In the genomic region with DNA sequence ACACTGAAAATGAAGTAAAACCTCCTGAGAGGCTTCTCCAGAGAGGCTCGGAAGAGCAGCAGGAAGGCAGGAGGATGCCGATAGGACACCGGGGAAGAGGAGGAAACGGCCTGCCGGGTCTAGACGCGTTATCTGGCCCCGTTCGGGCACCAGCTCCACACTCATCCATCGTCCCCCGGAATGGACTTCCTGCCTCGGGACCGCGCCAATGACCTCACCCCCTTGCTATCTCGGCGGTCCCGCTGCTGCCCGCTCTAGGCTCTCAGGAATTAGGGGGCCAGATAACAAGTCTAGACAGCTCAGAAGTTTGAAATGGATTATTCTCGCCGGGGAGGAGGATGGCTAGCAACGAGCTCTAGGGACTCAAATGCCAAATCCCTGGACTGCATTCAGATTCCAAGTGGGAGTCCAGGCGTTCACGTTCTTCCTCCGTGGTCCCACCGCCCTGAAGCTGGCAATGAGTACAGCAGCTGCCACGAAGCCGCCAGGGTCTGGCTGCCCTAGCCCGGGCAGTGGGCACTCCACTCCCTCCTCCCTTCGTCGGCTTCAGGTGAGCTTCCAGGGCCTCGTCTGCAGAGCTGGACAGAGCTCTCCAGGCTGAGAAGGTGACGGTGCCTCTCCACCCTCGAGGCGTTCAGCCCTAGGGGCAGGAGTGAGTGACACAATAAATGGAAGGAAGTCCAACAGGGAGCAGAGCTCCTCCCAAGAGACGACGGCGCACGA, we compare ENCODE assay signal across 1 cellular context.
TF ChIP-seq lines count a peak whose summit lies in the region.

No MANE protein-coding gene starts in this region.

TF ChIP-seq in HEK293, 187 proteins besides CTCF, POLR2A, EP300 and RAD21 (continued from another document and continues in another):
- TF ChIP-seq, protein P1, sequence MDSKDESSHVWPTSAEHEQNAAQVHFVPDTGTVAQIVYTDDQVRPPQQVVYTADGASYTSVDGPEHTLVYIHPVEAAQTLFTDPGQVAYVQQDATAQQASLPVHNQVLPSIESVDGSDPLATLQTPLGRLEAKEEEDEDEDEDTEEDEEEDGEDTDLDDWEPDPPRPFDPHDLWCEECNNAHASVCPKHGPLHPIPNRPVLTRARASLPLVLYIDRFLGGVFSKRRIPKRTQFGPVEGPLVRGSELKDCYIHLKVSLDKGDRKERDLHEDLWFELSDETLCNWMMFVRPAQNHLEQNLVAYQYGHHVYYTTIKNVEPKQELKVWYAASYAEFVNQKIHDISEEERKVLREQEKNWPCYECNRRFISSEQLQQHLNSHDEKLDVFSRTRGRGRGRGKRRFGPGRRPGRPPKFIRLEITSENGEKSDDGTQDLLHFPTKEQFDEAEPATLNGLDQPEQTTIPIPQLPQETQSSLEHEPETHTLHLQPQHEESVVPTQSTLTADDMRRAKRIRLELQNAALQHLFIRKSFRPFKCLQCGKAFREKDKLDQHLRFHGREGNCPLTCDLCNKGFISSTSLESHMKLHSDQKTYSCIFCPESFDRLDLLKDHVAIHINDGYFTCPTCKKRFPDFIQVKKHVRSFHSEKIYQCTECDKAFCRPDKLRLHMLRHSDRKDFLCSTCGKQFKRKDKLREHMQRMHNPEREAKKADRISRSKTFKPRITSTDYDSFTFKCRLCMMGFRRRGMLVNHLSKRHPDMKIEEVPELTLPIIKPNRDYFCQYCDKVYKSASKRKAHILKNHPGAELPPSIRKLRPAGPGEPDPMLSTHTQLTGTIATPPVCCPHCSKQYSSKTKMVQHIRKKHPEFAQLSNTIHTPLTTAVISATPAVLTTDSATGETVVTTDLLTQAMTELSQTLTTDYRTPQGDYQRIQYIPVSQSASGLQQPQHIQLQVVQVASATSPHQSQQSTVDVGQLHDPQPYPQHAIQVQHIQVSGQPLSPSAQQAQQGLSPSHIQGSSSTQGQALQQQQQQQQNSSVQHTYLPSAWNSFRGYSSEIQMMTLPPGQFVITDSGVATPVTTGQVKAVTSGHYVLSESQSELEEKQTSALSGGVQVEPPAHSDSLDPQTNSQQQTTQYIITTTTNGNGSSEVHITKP (tag by site-specific recombination; IDR thresholded peaks at IDR 0.05): peak; percentile 82
- TF ChIP-seq, protein P2, sequence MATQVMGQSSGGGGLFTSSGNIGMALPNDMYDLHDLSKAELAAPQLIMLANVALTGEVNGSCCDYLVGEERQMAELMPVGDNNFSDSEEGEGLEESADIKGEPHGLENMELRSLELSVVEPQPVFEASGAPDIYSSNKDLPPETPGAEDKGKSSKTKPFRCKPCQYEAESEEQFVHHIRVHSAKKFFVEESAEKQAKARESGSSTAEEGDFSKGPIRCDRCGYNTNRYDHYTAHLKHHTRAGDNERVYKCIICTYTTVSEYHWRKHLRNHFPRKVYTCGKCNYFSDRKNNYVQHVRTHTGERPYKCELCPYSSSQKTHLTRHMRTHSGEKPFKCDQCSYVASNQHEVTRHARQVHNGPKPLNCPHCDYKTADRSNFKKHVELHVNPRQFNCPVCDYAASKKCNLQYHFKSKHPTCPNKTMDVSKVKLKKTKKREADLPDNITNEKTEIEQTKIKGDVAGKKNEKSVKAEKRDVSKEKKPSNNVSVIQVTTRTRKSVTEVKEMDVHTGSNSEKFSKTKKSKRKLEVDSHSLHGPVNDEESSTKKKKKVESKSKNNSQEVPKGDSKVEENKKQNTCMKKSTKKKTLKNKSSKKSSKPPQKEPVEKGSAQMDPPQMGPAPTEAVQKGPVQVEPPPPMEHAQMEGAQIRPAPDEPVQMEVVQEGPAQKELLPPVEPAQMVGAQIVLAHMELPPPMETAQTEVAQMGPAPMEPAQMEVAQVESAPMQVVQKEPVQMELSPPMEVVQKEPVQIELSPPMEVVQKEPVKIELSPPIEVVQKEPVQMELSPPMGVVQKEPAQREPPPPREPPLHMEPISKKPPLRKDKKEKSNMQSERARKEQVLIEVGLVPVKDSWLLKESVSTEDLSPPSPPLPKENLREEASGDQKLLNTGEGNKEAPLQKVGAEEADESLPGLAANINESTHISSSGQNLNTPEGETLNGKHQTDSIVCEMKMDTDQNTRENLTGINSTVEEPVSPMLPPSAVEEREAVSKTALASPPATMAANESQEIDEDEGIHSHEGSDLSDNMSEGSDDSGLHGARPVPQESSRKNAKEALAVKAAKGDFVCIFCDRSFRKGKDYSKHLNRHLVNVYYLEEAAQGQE (tag by site-specific recombination; IDR thresholded peaks at IDR 0.05): peak; percentile 84
- TF ChIP-seq ZBTB48 (tag by site-specific recombination; IDR thresholded peaks at IDR 0.05) (peak; percentile 47; the same call in 1 of the 2 replicates), ZFP3 (tag by site-specific recombination; IDR thresholded peaks at IDR 0.05; ENCODE audit: low read depth) (no peak), ZNF24 (tag by site-specific recombination; IDR thresholded peaks at IDR 0.05) (no peak), GLIS1 (tag by site-specific recombination; IDR thresholded peaks at IDR 0.05) (peak; percentile 60; the same call in 1 of the 2 replicates), SP2 (tag by site-specific recombination; IDR thresholded peaks at IDR 0.05) (no peak; the same call in 1 of the 2 replicates), ZNF610 (tag by site-specific recombination; IDR thresholded peaks at IDR 0.05; ENCODE audit: borderline replicate concordance) (no peak), ZBTB17 (tag by site-specific recombination; IDR thresholded peaks at IDR 0.05) (peak; percentile 93), ZEB2 (tag by site-specific recombination; IDR thresholded peaks at IDR 0.05) (peak; percentile 80), ZNF510 (tag by site-specific recombination; IDR thresholded peaks at IDR 0.05; ENCODE audit: insufficient replicate concordance) (no peak), IKZF3 (tag by site-specific recombination; IDR thresholded peaks at IDR 0.05) (peak; percentile 46; the same call in 1 of the 2 replicates), ZNF660 (tag by site-specific recombination; IDR thresholded peaks at IDR 0.05) (peak; percentile 82), SP7 (tag by site-specific recombination; IDR thresholded peaks at IDR 0.05) (peak; percentile 59), ZFP37 (tag by site-specific recombination; IDR thresholded peaks at IDR 0.05) (peak; percentile 66; the same call in 1 of the 2 replicates), ZNF629 (tag by site-specific recombination; IDR thresholded peaks at IDR 0.05) (peak; percentile 61), ZBTB21 (tag by site-specific recombination; IDR thresholded peaks at IDR 0.05) (0 out of 2 replicates have a peak, but pooled peaks have one; percentile 28), ZNF335 (tag by site-specific recombination; conservative IDR thresholded peaks at IDR 0.05) (peak; percentile 66), ZNF600 (tag by site-specific recombination; IDR thresholded peaks at IDR 0.05) (peak; percentile 75), ZIC2 (tag by site-specific recombination; IDR thresholded peaks at IDR 0.05) (peak; percentile 81), ZXDB (tag by site-specific recombination; IDR thresholded peaks at IDR 0.05) (peak; percentile 48; the same call in 1 of the 2 replicates), MZF1 (tag by site-specific recombination; IDR thresholded peaks at IDR 0.05; ENCODE audit: borderline replicate concordance) (no peak), ZNF121 (tag by site-specific recombination; IDR thresholded peaks at IDR 0.05) (no peak)
- TF ChIP-seq, protein P3, sequence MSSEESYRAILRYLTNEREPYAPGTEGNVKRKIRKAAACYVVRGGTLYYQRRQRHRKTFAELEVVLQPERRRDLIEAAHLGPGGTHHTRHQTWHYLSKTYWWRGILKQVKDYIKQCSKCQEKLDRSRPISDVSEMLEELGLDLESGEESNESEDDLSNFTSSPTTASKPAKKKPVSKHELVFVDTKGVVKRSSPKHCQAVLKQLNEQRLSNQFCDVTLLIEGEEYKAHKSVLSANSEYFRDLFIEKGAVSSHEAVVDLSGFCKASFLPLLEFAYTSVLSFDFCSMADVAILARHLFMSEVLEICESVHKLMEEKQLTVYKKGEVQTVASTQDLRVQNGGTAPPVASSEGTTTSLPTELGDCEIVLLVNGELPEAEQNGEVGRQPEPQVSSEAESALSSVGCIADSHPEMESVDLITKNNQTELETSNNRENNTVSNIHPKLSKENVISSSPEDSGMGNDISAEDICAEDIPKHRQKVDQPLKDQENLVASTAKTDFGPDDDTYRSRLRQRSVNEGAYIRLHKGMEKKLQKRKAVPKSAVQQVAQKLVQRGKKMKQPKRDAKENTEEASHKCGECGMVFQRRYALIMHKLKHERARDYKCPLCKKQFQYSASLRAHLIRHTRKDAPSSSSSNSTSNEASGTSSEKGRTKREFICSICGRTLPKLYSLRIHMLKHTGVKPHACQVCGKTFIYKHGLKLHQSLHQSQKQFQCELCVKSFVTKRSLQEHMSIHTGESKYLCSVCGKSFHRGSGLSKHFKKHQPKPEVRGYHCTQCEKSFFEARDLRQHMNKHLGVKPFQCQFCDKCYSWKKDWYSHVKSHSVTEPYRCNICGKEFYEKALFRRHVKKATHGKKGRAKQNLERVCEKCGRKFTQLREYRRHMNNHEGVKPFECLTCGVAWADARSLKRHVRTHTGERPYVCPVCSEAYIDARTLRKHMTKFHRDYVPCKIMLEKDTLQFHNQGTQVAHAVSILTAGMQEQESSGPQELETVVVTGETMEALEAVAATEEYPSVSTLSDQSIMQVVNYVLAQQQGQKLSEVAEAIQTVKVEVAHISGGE (tag by site-specific recombination; conservative IDR thresholded peaks at IDR 0.05; ENCODE audit: low read depth): peak; percentile 83
- TF ChIP-seq, protein P4, sequence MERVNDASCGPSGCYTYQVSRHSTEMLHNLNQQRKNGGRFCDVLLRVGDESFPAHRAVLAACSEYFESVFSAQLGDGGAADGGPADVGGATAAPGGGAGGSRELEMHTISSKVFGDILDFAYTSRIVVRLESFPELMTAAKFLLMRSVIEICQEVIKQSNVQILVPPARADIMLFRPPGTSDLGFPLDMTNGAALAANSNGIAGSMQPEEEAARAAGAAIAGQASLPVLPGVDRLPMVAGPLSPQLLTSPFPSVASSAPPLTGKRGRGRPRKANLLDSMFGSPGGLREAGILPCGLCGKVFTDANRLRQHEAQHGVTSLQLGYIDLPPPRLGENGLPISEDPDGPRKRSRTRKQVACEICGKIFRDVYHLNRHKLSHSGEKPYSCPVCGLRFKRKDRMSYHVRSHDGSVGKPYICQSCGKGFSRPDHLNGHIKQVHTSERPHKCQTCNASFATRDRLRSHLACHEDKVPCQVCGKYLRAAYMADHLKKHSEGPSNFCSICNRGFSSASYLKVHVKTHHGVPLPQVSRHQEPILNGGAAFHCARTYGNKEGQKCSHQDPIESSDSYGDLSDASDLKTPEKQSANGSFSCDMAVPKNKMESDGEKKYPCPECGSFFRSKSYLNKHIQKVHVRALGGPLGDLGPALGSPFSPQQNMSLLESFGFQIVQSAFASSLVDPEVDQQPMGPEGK (tag by site-specific recombination; IDR thresholded peaks at IDR 0.05): peak; percentile 69
- TF ChIP-seq, protein P5, sequence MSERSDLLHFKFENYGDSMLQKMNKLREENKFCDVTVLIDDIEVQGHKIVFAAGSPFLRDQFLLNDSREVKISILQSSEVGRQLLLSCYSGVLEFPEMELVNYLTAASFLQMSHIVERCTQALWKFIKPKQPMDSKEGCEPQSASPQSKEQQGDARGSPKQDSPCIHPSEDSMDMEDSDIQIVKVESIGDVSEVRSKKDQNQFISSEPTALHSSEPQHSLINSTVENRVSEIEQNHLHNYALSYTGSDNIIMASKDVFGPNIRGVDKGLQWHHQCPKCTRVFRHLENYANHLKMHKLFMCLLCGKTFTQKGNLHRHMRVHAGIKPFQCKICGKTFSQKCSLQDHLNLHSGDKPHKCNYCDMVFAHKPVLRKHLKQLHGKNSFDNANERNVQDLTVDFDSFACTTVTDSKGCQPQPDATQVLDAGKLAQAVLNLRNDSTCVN (tag by site-specific recombination; optimal IDR thresholded peaks at IDR 0.05): peak; percentile 77
- TF ChIP-seq, protein P6, sequence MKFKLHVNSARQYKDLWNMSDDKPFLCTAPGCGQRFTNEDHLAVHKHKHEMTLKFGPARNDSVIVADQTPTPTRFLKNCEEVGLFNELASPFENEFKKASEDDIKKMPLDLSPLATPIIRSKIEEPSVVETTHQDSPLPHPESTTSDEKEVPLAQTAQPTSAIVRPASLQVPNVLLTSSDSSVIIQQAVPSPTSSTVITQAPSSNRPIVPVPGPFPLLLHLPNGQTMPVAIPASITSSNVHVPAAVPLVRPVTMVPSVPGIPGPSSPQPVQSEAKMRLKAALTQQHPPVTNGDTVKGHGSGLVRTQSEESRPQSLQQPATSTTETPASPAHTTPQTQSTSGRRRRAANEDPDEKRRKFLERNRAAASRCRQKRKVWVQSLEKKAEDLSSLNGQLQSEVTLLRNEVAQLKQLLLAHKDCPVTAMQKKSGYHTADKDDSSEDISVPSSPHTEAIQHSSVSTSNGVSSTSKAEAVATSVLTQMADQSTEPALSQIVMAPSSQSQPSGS (tag by site-specific recombination; IDR thresholded peaks at IDR 0.05; ENCODE audit: low read depth): peak; percentile 69; the same call in 1 of the 2 replicates
- TF ChIP-seq, protein P7, sequence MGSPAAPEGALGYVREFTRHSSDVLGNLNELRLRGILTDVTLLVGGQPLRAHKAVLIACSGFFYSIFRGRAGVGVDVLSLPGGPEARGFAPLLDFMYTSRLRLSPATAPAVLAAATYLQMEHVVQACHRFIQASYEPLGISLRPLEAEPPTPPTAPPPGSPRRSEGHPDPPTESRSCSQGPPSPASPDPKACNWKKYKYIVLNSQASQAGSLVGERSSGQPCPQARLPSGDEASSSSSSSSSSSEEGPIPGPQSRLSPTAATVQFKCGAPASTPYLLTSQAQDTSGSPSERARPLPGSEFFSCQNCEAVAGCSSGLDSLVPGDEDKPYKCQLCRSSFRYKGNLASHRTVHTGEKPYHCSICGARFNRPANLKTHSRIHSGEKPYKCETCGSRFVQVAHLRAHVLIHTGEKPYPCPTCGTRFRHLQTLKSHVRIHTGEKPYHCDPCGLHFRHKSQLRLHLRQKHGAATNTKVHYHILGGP (tag by site-specific recombination; IDR thresholded peaks at IDR 0.05): no peak
- TF ChIP-seq, protein P8, sequence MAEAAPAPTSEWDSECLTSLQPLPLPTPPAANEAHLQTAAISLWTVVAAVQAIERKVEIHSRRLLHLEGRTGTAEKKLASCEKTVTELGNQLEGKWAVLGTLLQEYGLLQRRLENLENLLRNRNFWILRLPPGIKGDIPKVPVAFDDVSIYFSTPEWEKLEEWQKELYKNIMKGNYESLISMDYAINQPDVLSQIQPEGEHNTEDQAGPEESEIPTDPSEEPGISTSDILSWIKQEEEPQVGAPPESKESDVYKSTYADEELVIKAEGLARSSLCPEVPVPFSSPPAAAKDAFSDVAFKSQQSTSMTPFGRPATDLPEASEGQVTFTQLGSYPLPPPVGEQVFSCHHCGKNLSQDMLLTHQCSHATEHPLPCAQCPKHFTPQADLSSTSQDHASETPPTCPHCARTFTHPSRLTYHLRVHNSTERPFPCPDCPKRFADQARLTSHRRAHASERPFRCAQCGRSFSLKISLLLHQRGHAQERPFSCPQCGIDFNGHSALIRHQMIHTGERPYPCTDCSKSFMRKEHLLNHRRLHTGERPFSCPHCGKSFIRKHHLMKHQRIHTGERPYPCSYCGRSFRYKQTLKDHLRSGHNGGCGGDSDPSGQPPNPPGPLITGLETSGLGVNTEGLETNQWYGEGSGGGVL (tag by site-specific recombination; IDR thresholded peaks at IDR 0.05): peak; percentile 22; the same call in 1 of the 2 replicates
- TF ChIP-seq, protein P9, sequence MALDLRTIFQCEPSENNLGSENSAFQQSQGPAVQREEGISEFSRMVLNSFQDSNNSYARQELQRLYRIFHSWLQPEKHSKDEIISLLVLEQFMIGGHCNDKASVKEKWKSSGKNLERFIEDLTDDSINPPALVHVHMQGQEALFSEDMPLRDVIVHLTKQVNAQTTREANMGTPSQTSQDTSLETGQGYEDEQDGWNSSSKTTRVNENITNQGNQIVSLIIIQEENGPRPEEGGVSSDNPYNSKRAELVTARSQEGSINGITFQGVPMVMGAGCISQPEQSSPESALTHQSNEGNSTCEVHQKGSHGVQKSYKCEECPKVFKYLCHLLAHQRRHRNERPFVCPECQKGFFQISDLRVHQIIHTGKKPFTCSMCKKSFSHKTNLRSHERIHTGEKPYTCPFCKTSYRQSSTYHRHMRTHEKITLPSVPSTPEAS (tag by site-specific recombination; IDR thresholded peaks at IDR 0.05): no peak
